1 cellular context compared by ENCODE assay signal in genomic region chr3:71202848-71203390, GRCh38.
TF ChIP-seq lines count a peak whose summit lies in the region.

No MANE protein-coding gene starts in this region.

TF ChIP-seq in K562, 482 proteins besides CTCF, POLR2A, EP300 and RAD21 (continued from another document):
- TF ChIP-seq CREB3 (tag; conservative IDR thresholded peaks at IDR 0.05; ENCODE audit: low read depth): no peak
- TF ChIP-seq TFAP4 (CRISPR knock-in tag; IDR thresholded peaks at IDR 0.05; ENCODE audit: borderline replicate concordance): no peak
- TF ChIP-seq ZNF184 (CRISPR knock-in tag; IDR thresholded peaks at IDR 0.05): no peak
- no peak for TF ChIP-seq ZC3H8 (IDR thresholded peaks at IDR 0.05)
- TF ChIP-seq RAD51 (IDR thresholded peaks at IDR 0.05; ENCODE audit: borderline replicate concordance, low read depth): peak; percentile 59; the same call in 1 of the 2 replicates
- TF ChIP-seq USF2 (CRISPR knock-in tag; IDR thresholded peaks at IDR 0.05): peak; percentile 6; the same call in 1 of the 2 replicates
- no peak for TF ChIP-seq SAFB2 (IDR thresholded peaks at IDR 0.05; ENCODE audit: borderline replicate concordance, low read depth, low read length, severe bottlenecking)
- TF ChIP-seq ZC3H11A (IDR thresholded peaks at IDR 0.05; ENCODE audit: low read depth, low read length): no peak
- no peak for TF ChIP-seq DACH1 (IDR thresholded peaks at IDR 0.05; ENCODE audit: partially characterized antibody)
- TF ChIP-seq FOXK1 (CRISPR knock-in tag; IDR thresholded peaks at IDR 0.05; ENCODE audit: borderline replicate concordance): no peak
- 0 out of 2 replicates have a peak, but pooled peaks have one; percentile 10 for TF ChIP-seq CBFA2T2 (conservative IDR thresholded peaks at IDR 0.05)
- no peak for TF ChIP-seq KLF13 (tag; IDR thresholded peaks at IDR 0.05; ENCODE audit: borderline replicate concordance, low read depth)
